ENCODE assay signal across 1 cellular context in the genomic region with DNA sequence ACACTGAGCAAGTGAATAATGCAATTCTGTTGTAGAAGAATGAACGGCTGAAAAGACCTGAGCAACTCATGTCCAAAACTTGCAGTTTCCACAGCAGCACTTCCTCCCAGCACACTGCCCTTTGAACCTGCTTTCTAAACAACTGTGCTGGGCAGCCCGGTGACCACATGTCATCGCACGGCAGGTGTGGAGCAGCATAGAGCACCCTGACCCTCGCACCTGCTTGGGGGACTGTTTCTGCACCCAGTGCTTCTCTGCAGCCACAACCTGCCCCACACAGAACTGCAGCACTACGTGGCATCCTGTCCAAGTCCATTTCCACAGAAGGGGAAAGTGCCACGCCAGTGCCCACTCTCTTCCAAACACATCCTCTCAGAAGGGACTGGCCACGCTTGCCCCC.
TF ChIP-seq lines count a peak whose summit lies in the region.

No MANE protein-coding gene starts in this region.

TF ChIP-seq in HepG2, 621 proteins besides CTCF, POLR2A, EP300 and RAD21 (continued from another document):
- peak; percentile 89 for TF ChIP-seq SAP130 (CRISPR knock-in tag; IDR thresholded peaks at IDR 0.05; ENCODE audit: low read depth)
